30 cellular contexts compared by ENCODE assay signal in the genomic region with DNA sequence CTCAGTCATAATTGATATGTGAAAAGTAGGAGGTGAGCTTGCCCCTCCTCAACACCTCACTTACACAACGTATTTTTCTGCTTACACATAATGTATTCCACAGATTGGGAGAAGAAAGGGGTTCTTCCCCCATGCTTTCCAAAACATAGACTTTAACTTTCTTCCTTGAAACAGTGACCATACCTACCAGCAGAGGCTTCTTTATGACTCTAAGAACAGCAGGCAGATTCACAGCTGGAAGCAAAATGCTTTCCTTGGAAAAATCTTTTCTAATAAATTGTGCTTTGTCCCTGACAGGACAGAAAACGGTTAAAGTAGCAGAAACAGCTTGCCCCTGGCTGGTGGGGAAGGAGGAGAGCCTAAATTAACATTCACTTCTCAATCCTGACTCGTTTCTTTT.
A peak's percentile ranks its signal among the peaks of the same experiment; 100 is the strongest.
DNase-seq lines count a peak whose midpoint lies in the region; ATAC-seq, FAIRE-seq and TF ChIP-seq lines count a peak whose summit lies in the region.
"Had no signal": no experiment of that assay in that cellular context is flagged by ENCODE, and none has a peak within 500 bp of the region (broad histone marks: within the 10 kb centered on the region; RNA-seq: fewer than 3 reads in every experiment).

No MANE protein-coding gene starts in this region.

- H4K20me1 ChIP-seq in astrocyte (ENCODE audit: insufficient read depth, low read length) (no peaks in the 10 kb centered on the region), neural progenitor cell (ENCODE audit: low read depth) (no peaks in the 10 kb centered on the region)

- no peaks in the 10 kb centered on the region for H3F3A ChIP-seq in neural progenitor cell (ENCODE audit: low read depth)

- no peak for FAIRE-seq in astrocyte (lab: Jason Lieb, UNC)
- FAIRE-seq: colon had no signal

- H3K4me3 ChIP-seq in BJ (ENCODE audit: low read depth, low read length) (no peak overlapping the region), astrocyte (ENCODE audit: insufficient read depth, low read depth, low read length) (no peak overlapping the region), neural progenitor cell (no peak overlapping the region), uterus (no peak overlapping the region)
- H3K4me3 ChIP-seq: adrenal gland, heart left ventricle, skin epidermis, suprapubic skin had no signal

- CTCF ChIA-PET in BJ (lab: Yijun Ruan, JAX), result interaction anchor here (0.6 to 2.4 kb wide), 2 partner anchors 17 to 649 kb away, joined by 3 to 6 read pairs; no protein-coding TSS in a partner anchor

- H3K4me1 ChIP-seq in astrocyte (ENCODE audit: insufficient read depth, low read length) (no peaks in the 10 kb centered on the region), neural progenitor cell (no peaks in the 10 kb centered on the region), uterus (no peaks in the 10 kb centered on the region)
- H3K4me1 ChIP-seq: adrenal gland, BE2C, heart left ventricle, suprapubic skin had no signal

- H3K27ac ChIP-seq in astrocyte (ENCODE audit: low read depth, low read length) (no peak overlapping the region), epithelial cell of prostate (peak overlapping the region; percentile 65), neural progenitor cell (no peak overlapping the region), uterus (no peak overlapping the region)
- H3K27ac ChIP-seq: adrenal gland, heart left ventricle, skin epidermis, suprapubic skin had no signal

- peak; percentile 15; the same call in 1 of the 2 replicates for TF ChIP-seq CTCF in BJ (IDR thresholded peaks at IDR 0.05; ENCODE audit: insufficient read depth, low read depth, low read length)
- peak; percentile 16 for TF ChIP-seq CTCF in astrocyte (IDR thresholded peaks at IDR 0.05; ENCODE audit: insufficient read depth, low read depth, low read length)
- no peak for TF ChIP-seq CTCF in neural progenitor cell (IDR thresholded peaks at IDR 0.05)
- TF ChIP-seq CTCF in uterus (IDR thresholded peaks at IDR 0.05), result no peak

- DNase-seq in BJ (ENCODE audit: low read depth) (no peak), astrocyte (ENCODE audit: low read depth) (no peak), epithelial cell of prostate (ENCODE audit: low read depth, low spot score) (no peak), neural progenitor cell (ENCODE audit: low spot score) (no peak), uterus (no peak)
- DNase-seq in NK-92 treated with Interleukin-12 subunit alpha and Interleukin-12 subunit beta, amount 100 ng/mL, for 24 hours (lab: John Stamatoyannopoulos, UW), result no peak
- DNase-seq: activated CD4-positive, alpha-beta memory T cell treated with anti-CD3 and anti-CD28 coated beads, Interleukin-2, amount 10 ng/mL, durations not matched to agents 7 days and 5 days; activated CD4-positive, CD25-positive, alpha-beta regulatory T cell treated with anti-CD3 and anti-CD28 coated beads, Interleukin-2, amount 50 U/mL, for 72 hours; activated CD8-positive, alpha-beta memory T cell treated with anti-CD3 and anti-CD28 coated beads, Interleukin-2, amount 50 U/mL, for 4 hours; activated naive CD4-positive, alpha-beta T cell treated with Interleukin-2 at 50 U/mL for 16 hours; adrenal gland; BE2C; CD8-positive, alpha-beta memory T cell; effector CD4-positive, alpha-beta T cell; foreskin fibroblast; H7; heart left ventricle; MV-4-11; NCI-H1436; NCI-H2081 treated with DMSO at 0.1 percent for 48 hours; NCI-H2227 treated with DMSO at 0.1 percent for 48 hours; NCI-H526 treated with DMSO at 0.1 percent for 48 hours; SHP77; stimulated activated naive CD4-positive, alpha-beta T cell had no signal

- H3K9ac ChIP-seq in astrocyte (ENCODE audit: low read length) (no peak overlapping the region), neural progenitor cell (no peak overlapping the region)

- TF ChIP-seq POLR2A in uterus (IDR thresholded peaks at IDR 0.05), result no peak

- H3K36me3 Mint-ChIP-seq in astrocyte (ENCODE audit: low read depth, unreplicated experiment) (no peaks in the 10 kb centered on the region), neural progenitor cell (no peaks in the 10 kb centered on the region)
- H3K36me3 Mint-ChIP-seq: CD8-positive, alpha-beta memory T cell had no signal

- H3K27me3 ChIP-seq in BJ (ENCODE audit: control insufficient read depth, insufficient read depth, low read length) (no peaks in the 10 kb centered on the region), astrocyte (ENCODE audit: insufficient read depth, low read length) (no peaks in the 10 kb centered on the region), neural progenitor cell (no peaks in the 10 kb centered on the region), uterus (no peaks in the 10 kb centered on the region)
- H3K27me3 ChIP-seq: adrenal gland, BE2C, heart left ventricle, suprapubic skin had no signal

- H3K36me3 ChIP-seq in BJ (ENCODE audit: control insufficient read depth, insufficient read depth, low read length), result no peaks in the 10 kb centered on the region
- H3K36me3 ChIP-seq in astrocyte (ENCODE audit: insufficient read depth, low read length), result no peaks in the 10 kb centered on the region
- H3K36me3 ChIP-seq in neural progenitor cell, result no peaks in the 10 kb centered on the region
- no peaks in the 10 kb centered on the region for H3K36me3 ChIP-seq in uterus
- H3K36me3 ChIP-seq: adrenal gland, BE2C, heart left ventricle, suprapubic skin had no signal

- H3K4me1 Mint-ChIP-seq in astrocyte (ENCODE audit: low read depth, unreplicated experiment) (no peaks in the 10 kb centered on the region), neural progenitor cell (peaks cover 21% of the 10 kb centered on the region)
- H3K4me1 Mint-ChIP-seq: activated CD4-positive, alpha-beta memory T cell treated with anti-CD3 and anti-CD28 coated beads, Interleukin-2, amount 10 ng/mL, durations not matched to agents 7 days and 5 days; CD8-positive, alpha-beta memory T cell; neural crest cell had no signal

- no peak overlapping the region for H3K27ac Mint-ChIP-seq in astrocyte (ENCODE audit: unreplicated experiment)
- peak overlapping the region; percentile 32 for H3K27ac Mint-ChIP-seq in neural progenitor cell
- H3K27ac Mint-ChIP-seq: activated CD4-positive, alpha-beta memory T cell treated with anti-CD3 and anti-CD28 coated beads, Interleukin-2, amount 10 ng/mL, durations not matched to agents 7 days and 5 days; activated T-helper 1 cell treated with anti-CD3 and anti-CD28 coated beads, Interleukin-12 subunit alpha, Interleukin-12 subunit beta, Interleukin-2, Interleukin-4 antibody, amounts not matched to agents 30 ng/mL and 10 ng/mL and 1 ng/mL, durations not matched to agents 14 hours and 24 hours and 36 hours; CD8-positive, alpha-beta memory T cell had no signal

- H3K27me3 Mint-ChIP-seq in astrocyte (ENCODE audit: low read depth, unreplicated experiment) (no peaks in the 10 kb centered on the region), neural progenitor cell (ENCODE audit: insufficient read depth, low read depth) (no peaks in the 10 kb centered on the region)
- H3K27me3 Mint-ChIP-seq: activated CD4-positive, alpha-beta memory T cell treated with anti-CD3 and anti-CD28 coated beads, Interleukin-2, amount 10 ng/mL, durations not matched to agents 7 days and 5 days; CD8-positive, alpha-beta memory T cell had no signal

- intact Hi-C loops in uterus (cut with DNase I; ENCODE audit: low total_unique reads), result no loop called here

- H3K79me2 ChIP-seq in astrocyte (ENCODE audit: insufficient read depth, low read length), result no peaks in the 10 kb centered on the region
- no peaks in the 10 kb centered on the region for H3K79me2 ChIP-seq in neural progenitor cell (ENCODE audit: low read depth)

- H3K4me2 ChIP-seq in astrocyte (ENCODE audit: low read length) (no peak overlapping the region), neural progenitor cell (no peak overlapping the region)

- no peaks in the 10 kb centered on the region for H3K9me3 Mint-ChIP-seq in astrocyte (ENCODE audit: unreplicated experiment)
- H3K9me3 Mint-ChIP-seq in neural progenitor cell, result no peaks in the 10 kb centered on the region
- H3K9me3 Mint-ChIP-seq: activated CD4-positive, alpha-beta memory T cell treated with anti-CD3 and anti-CD28 coated beads, Interleukin-2, amount 10 ng/mL, durations not matched to agents 7 days and 5 days; neural crest cell had no signal

- ATAC-seq in HG02981 (IDR thresholded peaks at IDR 0.05; ENCODE audit: unreplicated experiment), result no peak
- ATAC-seq: heart left ventricle had no signal

- POLR2A ChIA-PET in BJ (lab: Charles Lee), result no interaction called here

- H3K4me3 Mint-ChIP-seq in astrocyte (ENCODE audit: unreplicated experiment) (no peak overlapping the region), neural progenitor cell (no peak overlapping the region)
- H3K4me3 Mint-ChIP-seq: activated CD4-positive, alpha-beta memory T cell treated with anti-CD3 and anti-CD28 coated beads, Interleukin-2, amount 10 ng/mL, durations not matched to agents 7 days and 5 days; activated T-helper 1 cell treated with anti-CD3 and anti-CD28 coated beads, Interleukin-12 subunit alpha, Interleukin-12 subunit beta, Interleukin-2, Interleukin-4 antibody, amounts not matched to agents 30 ng/mL and 10 ng/mL and 1 ng/mL, durations not matched to agents 14 hours and 24 hours and 36 hours; CD8-positive, alpha-beta memory T cell; neural crest cell had no signal

- H3K9me3 ChIP-seq in astrocyte (ENCODE audit: insufficient read depth, low read depth, low read length), result no peaks in the 10 kb centered on the region
- H3K9me3 ChIP-seq in neural progenitor cell (ENCODE audit: low read depth), result no peaks in the 10 kb centered on the region
- no peaks in the 10 kb centered on the region for H3K9me3 ChIP-seq in uterus
- H3K9me3 ChIP-seq: adrenal gland, BE2C, heart left ventricle, suprapubic skin had no signal

- no peak overlapping the region for H2AFZ ChIP-seq in astrocyte (ENCODE audit: low read depth, low read length)
- H2AFZ ChIP-seq in neural progenitor cell (replicated peaks), result no peak overlapping the region

Comparison
In these comparisons a context has a peak if more than half of its experiments do, and no peak if none do; other contexts are left out.
1. CTCF ChIP-seq: peak in BJ (single experiment) and astrocyte (single experiment); none in neural progenitor cell (single experiment) and uterus (0 of 4).